10 cellular contexts compared by ENCODE assay signal in genomic region chr5:38453506-38453905, GRCh38.
DNase-seq lines count a peak whose midpoint lies in the region; ATAC-seq and TF ChIP-seq lines count a peak whose summit lies in the region.
"Had no signal": no experiment of that assay in that cellular context is flagged by ENCODE, and none has a peak within 500 bp of the region (broad histone marks: within the 10 kb centered on the region; RNA-seq: fewer than 3 reads in every experiment).

No MANE protein-coding gene starts in this region.

- H3K27ac ChIP-seq in MM.1S (ENCODE audit: low read length): no peak overlapping the region

- ATAC-seq in GM21717 (IDR thresholded peaks at IDR 0.05; ENCODE audit: unreplicated experiment): peak; percentile 99
- peak; percentile 94 for ATAC-seq in stimulated activated naive CD8-positive, alpha-beta T cell treated with anti-CD3 and anti-CD28 coated beads, Interleukin-15, Interleukin-2, amounts not matched to agents 100 U/mL and 50 U/mL, for 24 hours
- ATAC-seq: HCT116 had no signal

- H3K9me3 Mint-ChIP-seq in activated naive CD4-positive, alpha-beta T cell treated with anti-CD3 and anti-CD28 coated beads for 36 hours: no peaks in the 10 kb centered on the region

- H3K27me3 Mint-ChIP-seq in activated naive CD4-positive, alpha-beta T cell treated with anti-CD3 and anti-CD28 coated beads for 36 hours (ENCODE audit: low read depth): peaks cover 69% of the 10 kb centered on the region

- H3K36me3 ChIP-seq in MM.1S (replicated peaks; ENCODE audit: insufficient read depth, low read length): no peaks in the 10 kb centered on the region

- H3K27me3 ChIP-seq in MM.1S (replicated peaks; ENCODE audit: insufficient read depth, low read length): peaks cover 64% of the 10 kb centered on the region

- H3K36me3 Mint-ChIP-seq in activated naive CD4-positive, alpha-beta T cell treated with anti-CD3 and anti-CD28 coated beads for 36 hours (ENCODE audit: low read depth): no peaks in the 10 kb centered on the region

- no peak overlapping the region for H3K27ac Mint-ChIP-seq in activated naive CD4-positive, alpha-beta T cell treated with anti-CD3 and anti-CD28 coated beads for 36 hours
- H3K27ac Mint-ChIP-seq: dendritic cell treated with granulocyte-macrophage colony-stimulating factor and Interleukin-4, amounts not matched to agents 40 ng/mL and 50 ng/mL, for 4 days had no signal

- peak overlapping the region; percentile 58 for H3K4me2 ChIP-seq in MM.1S (ENCODE audit: low read depth, low read length)

- no peak overlapping the region for H3K9ac ChIP-seq in MM.1S (ENCODE audit: low read length)

- intact Hi-C loops in activated naive CD4-positive, alpha-beta T cell treated with anti-CD3 and anti-CD28 coated beads for 36 hours (cut with micrococcal nuclease): no loop called here

- H4K20me1 ChIP-seq in MM.1S (ENCODE audit: insufficient read depth, low read length): no peaks in the 10 kb centered on the region

- H3K4me3 ChIP-seq in MM.1S (ENCODE audit: low read length): peak overlapping the region; percentile 11; the same call in 1 of the 2 replicates

- H3K4me1 Mint-ChIP-seq in activated naive CD4-positive, alpha-beta T cell treated with anti-CD3 and anti-CD28 coated beads for 36 hours (ENCODE audit: low read depth): peaks cover 24% of the 10 kb centered on the region

- no peak overlapping the region for H2AFZ ChIP-seq in MM.1S (ENCODE audit: low read length)

- no peak overlapping the region for H3K4me3 Mint-ChIP-seq in activated naive CD4-positive, alpha-beta T cell treated with anti-CD3 and anti-CD28 coated beads for 36 hours
- H3K4me3 Mint-ChIP-seq: dendritic cell treated with granulocyte-macrophage colony-stimulating factor and Interleukin-4, amounts not matched to agents 40 ng/mL and 50 ng/mL, for 4 days had no signal

- peaks cover 41% of the 10 kb centered on the region for H3K4me1 ChIP-seq in MM.1S (ENCODE audit: low read length)

- DNase-seq in GM13976 (ENCODE audit: low spot score) (peak; percentile 72), MM.1S (peak; percentile 97), DMS53 treated with DMSO at 0.1 percent for 48 hours (lab: John Stamatoyannopoulos, UW; ENCODE audit: unreplicated experiment) (no peak), NCI-H526 treated with DMSO at 0.1 percent for 48 hours (lab: John Stamatoyannopoulos, UW) (no peak), NCI-H1417 treated with DMSO at 0.1 percent for 48 hours (lab: John Stamatoyannopoulos, UW) (no peak)
- DNase-seq in activated naive CD4-positive, alpha-beta T cell treated with anti-CD3 and anti-CD28 coated beads for 36 hours: peak; percentile 48
- DNase-seq in stimulated activated naive CD8-positive, alpha-beta T cell treated with anti-CD3 and anti-CD28 coated beads, Interleukin-15, Interleukin-2, amounts not matched to agents 100 U/mL and 50 U/mL, for 24 hours: peak; percentile 43

- H3K79me2 ChIP-seq in MM.1S (ENCODE audit: low read length): no peaks in the 10 kb centered on the region

- H3F3A ChIP-seq in MM.1S (ENCODE audit: insufficient read depth, low read length): peaks cover 9% of the 10 kb centered on the region; the same call in 1 of the 2 replicates

- TF ChIP-seq CTCF in GM13976 (IDR thresholded peaks at IDR 0.05; ENCODE audit: borderline replicate concordance, control extremely low read depth, extremely low read depth, insufficient read depth, missing control alignments): no peak
- no peak for TF ChIP-seq CTCF in MM.1S (IDR thresholded peaks at IDR 0.05; ENCODE audit: low read length)

- CTCF ChIA-PET in activated naive CD4-positive, alpha-beta T cell treated with anti-CD3 and anti-CD28 coated beads for 36 hours (lab: Charles Lee): interaction anchor here (0.6 to 4.7 kb wide), 7 partner anchors 12 to 747 kb away, joined by 3 to 27 read pairs (median 4); no protein-coding TSS in a partner anchor

- no peaks in the 10 kb centered on the region for H3K9me3 ChIP-seq in MM.1S (replicated peaks; ENCODE audit: insufficient read depth, low read length)

- H3K9me2 ChIP-seq in MM.1S (replicated peaks; ENCODE audit: insufficient read depth, low read length): no peaks in the 10 kb centered on the region

- in situ Hi-C loops in GM13976 (cut with MboI; ENCODE audit: low sequenced_read_pairs, unreplicated experiment): no loop called here

Comparison
In these comparisons a context has a peak if more than half of its experiments do, and no peak if none do; other contexts are left out.
1. DNase-seq: peak in GM13976 (single experiment), MM.1S (single experiment), activated naive CD4-positive, alpha-beta T cell treated with anti-CD3 and anti-CD28 coated beads for 36 hours (single experiment) and stimulated activated naive CD8-positive, alpha-beta T cell treated with anti-CD3 and anti-CD28 coated beads, Interleukin-15, Interleukin-2, amounts not matched to agents 100 U/mL and 50 U/mL, for 24 hours (single experiment); none in DMS53 treated with DMSO at 0.1 percent for 48 hours (single experiment), NCI-H526 treated with DMSO at 0.1 percent for 48 hours (single experiment) and NCI-H1417 treated with DMSO at 0.1 percent for 48 hours (single experiment).